Comparison of ENCODE assay signal across 13 cellular contexts in genomic region chr7:31814187-31814586, GRCh38.
DNase-seq lines count a peak whose midpoint lies in the region; ATAC-seq and TF ChIP-seq lines count a peak whose summit lies in the region.
"Had no signal": no experiment of that assay in that cellular context is flagged by ENCODE, and none has a peak within 500 bp of the region (broad histone marks: within the 10 kb centered on the region; RNA-seq: fewer than 3 reads in every experiment).

No MANE protein-coding gene starts in this region.

- H3K9me3 Mint-ChIP-seq in neural progenitor cell, result no peaks in the 10 kb centered on the region

- H3K27me3 Mint-ChIP-seq in neural progenitor cell (ENCODE audit: insufficient read depth, low read depth), result no peaks in the 10 kb centered on the region
- H3K27me3 Mint-ChIP-seq: naive thymus-derived CD4-positive, alpha-beta T cell; T-helper 17 cell had no signal

- H3K27ac ChIP-seq in dorsolateral prefrontal cortex (no peak overlapping the region), neural progenitor cell (no peak overlapping the region)

- no peaks in the 10 kb centered on the region for H3K9me3 ChIP-seq in neural progenitor cell (ENCODE audit: low read depth)

- intact Hi-C loops in dorsolateral prefrontal cortex (cut with DNase I), result no loop called here

- TF ChIP-seq CTCF in GM12865 (IDR thresholded peaks at IDR 0.05; ENCODE audit: insufficient read depth, low read depth, low read length, missing control alignments) (peak; percentile 4), NB4 (IDR thresholded peaks at IDR 0.05; ENCODE audit: low read depth, low read length) (no peak), dorsolateral prefrontal cortex (IDR thresholded peaks at IDR 0.05 in 54 of 56, conservative IDR thresholded peaks at IDR 0.05 in 2 of 56; ENCODE audit: low read depth in 1 of 56, partially characterized antibody in 56 of 56) (peak in 36 of 56 donors; percentile 5 to 57 (median 27)), neural progenitor cell (IDR thresholded peaks at IDR 0.05) (peak; percentile 56)

- H3K4me1 Mint-ChIP-seq in neural progenitor cell, result no peaks in the 10 kb centered on the region
- H3K4me1 Mint-ChIP-seq: naive thymus-derived CD4-positive, alpha-beta T cell; T-helper 17 cell had no signal

- no peak overlapping the region for H3K27ac Mint-ChIP-seq in neural progenitor cell
- H3K27ac Mint-ChIP-seq: naive thymus-derived CD4-positive, alpha-beta T cell; T-helper 17 cell had no signal

- H4K20me1 ChIP-seq in neural progenitor cell (ENCODE audit: low read depth), result no peaks in the 10 kb centered on the region

- H3K27me3 ChIP-seq in dorsolateral prefrontal cortex, result no peaks in the 10 kb centered on the region
- H3K27me3 ChIP-seq in neural progenitor cell, result peaks cover 2% of the 10 kb centered on the region

- H3K36me3 Mint-ChIP-seq in neural progenitor cell, result no peaks in the 10 kb centered on the region
- H3K36me3 Mint-ChIP-seq: naive thymus-derived CD4-positive, alpha-beta T cell had no signal

- DNase-seq in GM12865 (ENCODE audit: low read depth), result peak; percentile 9
- peak; percentile 19 for DNase-seq in NB4 (ENCODE audit: low read depth)
- peak in 1 of 10 donors; percentile 14 for DNase-seq in dorsolateral prefrontal cortex
- peak; percentile 10 for DNase-seq in neural progenitor cell (ENCODE audit: low spot score)
- DNase-seq in NCI-H2081 treated with DMSO at 0.1 percent for 48 hours (lab: John Stamatoyannopoulos, UW), result no peak
- DNase-seq in NCI-H146 treated with DMSO at 0.1 percent for 48 hours (lab: John Stamatoyannopoulos, UW; ENCODE audit: unreplicated experiment), result no peak
- DNase-seq: aorta; GDM1; naive thymus-derived CD4-positive, alpha-beta T cell; NCI-H510A treated with DMSO at 0.1 percent for 48 hours; stimulated activated CD4-positive, alpha-beta T cell treated with anti-CD3 and anti-CD28 coated beads, Interleukin-2, amount 100 ng/mL, for 24 hours; T-helper 17 cell had no signal

- no peak for TF ChIP-seq POLR2A in NB4 (IDR thresholded peaks at IDR 0.05; ENCODE audit: extremely low read depth, insufficient read length)

- no peak overlapping the region for H2AFZ ChIP-seq in neural progenitor cell (replicated peaks)

- no peaks in the 10 kb centered on the region for H3K79me2 ChIP-seq in neural progenitor cell (ENCODE audit: low read depth)

- no peaks in the 10 kb centered on the region for H3K36me3 ChIP-seq in neural progenitor cell

- no peaks in the 10 kb centered on the region for H3F3A ChIP-seq in neural progenitor cell (ENCODE audit: low read depth)

- ATAC-seq in GM18858 (IDR thresholded peaks at IDR 0.05; ENCODE audit: unreplicated experiment), result no peak
- ATAC-seq: naive thymus-derived CD4-positive, alpha-beta T cell; T-helper 17 cell had no signal

- H3K9ac ChIP-seq in neural progenitor cell, result no peak overlapping the region

- H3K4me2 ChIP-seq in neural progenitor cell, result no peak overlapping the region

- no peaks in the 10 kb centered on the region for H3K4me1 ChIP-seq in neural progenitor cell

- H3K4me3 Mint-ChIP-seq in neural progenitor cell, result no peak overlapping the region
- H3K4me3 Mint-ChIP-seq: naive thymus-derived CD4-positive, alpha-beta T cell; T-helper 17 cell had no signal

- H3K4me3 ChIP-seq in GM12865 (ENCODE audit: low read depth, low read length), result no peak overlapping the region
- no peak overlapping the region for H3K4me3 ChIP-seq in NB4 (ENCODE audit: low read depth, low read length)
- H3K4me3 ChIP-seq in dorsolateral prefrontal cortex, result no peak overlapping the region
- no peak overlapping the region for H3K4me3 ChIP-seq in neural progenitor cell

Comparison
In these comparisons a context has a peak if more than half of its experiments do, and no peak if none do; other contexts are left out.
1. DNase-seq: peak in GM12865 (single experiment), NB4 (single experiment) and neural progenitor cell (single experiment); none in NCI-H2081 treated with DMSO at 0.1 percent for 48 hours (single experiment) and NCI-H146 treated with DMSO at 0.1 percent for 48 hours (single experiment).